ENCODE assay signal across 26 cellular contexts in the genomic region with DNA sequence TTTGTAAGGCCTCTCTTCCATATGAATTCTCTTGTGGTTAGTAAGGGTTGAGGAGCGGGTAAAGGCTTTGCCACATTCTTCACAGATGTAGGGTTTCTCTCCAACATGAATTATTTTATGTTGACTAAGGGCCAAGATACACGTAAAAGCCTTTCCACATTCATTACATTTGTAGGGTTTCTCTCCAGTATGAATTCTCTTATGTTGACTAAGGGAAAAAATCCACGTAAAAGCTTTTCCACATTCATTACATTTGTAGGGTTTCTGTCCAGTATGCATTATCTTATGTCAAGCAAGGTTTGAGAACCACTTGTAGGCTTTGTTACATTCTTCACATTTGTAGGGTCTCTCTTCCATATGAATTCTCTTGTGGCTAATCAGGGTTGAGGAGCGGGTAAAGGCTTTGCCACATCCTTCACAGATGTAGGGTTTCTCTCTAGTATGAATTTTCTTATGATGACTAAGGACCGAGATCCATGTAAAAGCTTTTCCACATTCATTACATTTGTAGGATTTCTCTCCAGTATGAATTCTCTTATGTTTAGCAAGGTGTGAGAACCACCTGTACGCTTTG.
"Had no signal": no experiment of that assay in that cellular context is flagged by ENCODE, and none has a peak within 500 bp of the region (broad histone marks: within the 10 kb centered on the region; RNA-seq: fewer than 3 reads in every experiment).

No MANE protein-coding gene starts in this region.

- FAIRE-seq: small intestine had no signal

- H2AFZ ChIP-seq: parathyroid adenoma had no signal

- H3K4me1 ChIP-seq: parathyroid adenoma, psoas muscle, right lobe of liver, sigmoid colon, stomach, thyroid gland, transverse colon, upper lobe of right lung, uterus had no signal

- DNase-seq: naive thymus-derived CD8-positive, alpha-beta T cell; nephron progenitor cell; nucleus accumbens; ovary; posterior cingulate gyrus; psoas muscle; right cardiac atrium; right lobe of liver; sigmoid colon; small intestine; stimulated activated CD4-positive, alpha-beta T cell treated with anti-CD3 and anti-CD28 coated beads, Interleukin-15, amount 100 ng/mL, for 24 hours; stimulated activated CD4-positive, alpha-beta T cell treated with anti-CD3 and anti-CD28 coated beads, Interleukin-2, amount 100 ng/mL, for 24 hours; stimulated activated CD4-positive, alpha-beta T cell treated with anti-CD3 and anti-CD28 coated beads, Interleukin-2, amount 100 ng/mL, for 48 hours; stimulated activated CD4-positive, alpha-beta T cell treated with anti-CD3 and anti-CD28 coated beads, Interleukin-4, amount 100 ng/mL, for 24 hours; stimulated activated naive B cell treated with anti-CD40 and anti-IgM and Interleukin-4, amounts not matched to agents 10 μg/mL and 1 μg/mL and 100 μg/mL, for 72 hours; stimulated activated naive CD4-positive, alpha-beta T cell treated with Interleukin-2 at 50 U/mL for 16 hours; stomach; thyroid gland; transverse colon; upper lobe of right lung; uterus had no signal

- H3K4me3 ChIP-seq: ovary, psoas muscle, right lobe of liver, sigmoid colon, stomach, thoracic aorta, thyroid gland, transverse colon, upper lobe of right lung, uterus had no signal

- H3K27me3 ChIP-seq: neutrophil, ovary, right lobe of liver, sigmoid colon, stomach, thyroid gland, transverse colon, upper lobe of right lung, uterus had no signal

- H3K79me2 ChIP-seq: parathyroid adenoma had no signal

- H3K9ac ChIP-seq: parathyroid adenoma had no signal

- H3K9me3 ChIP-seq: ovary, uterus had no signal

- ATAC-seq: naive thymus-derived CD8-positive, alpha-beta T cell; natural killer cell treated with Interleukin-12 subunit alpha and Interleukin-12 subunit beta and Interleukin-15 and Interleukin-18, amount 100 ng/mL, for 72 hours; psoas muscle; right cardiac atrium; right lobe of liver; stimulated activated effector memory CD8-positive, alpha-beta T cell treated with anti-CD3 and anti-CD28 coated beads, Interleukin-12 subunit alpha, Interleukin-12 subunit beta, amount 100 ng/mL, for 72 hours; stimulated activated naive B cell treated with anti-CD40 and anti-IgM and Interleukin-4, amounts not matched to agents 10 μg/mL and 1 μg/mL and 100 μg/mL, for 72 hours; upper lobe of right lung had no signal

- H3K27ac ChIP-seq: neutrophil, ovary, parathyroid adenoma, psoas muscle, right lobe of liver, sigmoid colon, stomach, thoracic aorta, thyroid gland, transverse colon, upper lobe of right lung, uterus had no signal

- H3K36me3 ChIP-seq: neutrophil, ovary, right lobe of liver, sigmoid colon, stomach, thoracic aorta, thyroid gland, transverse colon, upper lobe of right lung, uterus had no signal
